11 cellular contexts compared by ENCODE assay signal in the genomic region with DNA sequence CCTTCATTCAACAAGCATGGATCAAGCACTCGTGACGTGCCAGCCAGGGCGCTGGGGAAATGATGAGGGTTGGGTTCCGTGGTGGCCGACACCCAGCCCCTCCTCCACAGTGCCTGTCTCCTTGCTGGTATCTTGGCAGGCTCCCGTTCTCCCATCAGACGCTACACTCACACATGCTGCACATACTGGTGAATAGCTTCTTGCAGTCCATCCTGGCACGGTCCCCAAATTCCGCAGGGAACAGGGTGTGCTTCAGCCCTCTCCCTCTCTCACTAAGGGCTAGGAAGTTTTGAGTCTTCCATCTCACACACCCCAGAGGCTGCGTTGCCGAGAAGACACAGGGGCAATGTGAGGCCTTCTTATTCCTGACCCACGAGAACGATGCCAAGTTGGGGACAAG. TPM values are rescaled to one million over a fixed set of nuclear protein-coding genes. Genes with fewer than 3 reads are reported as not detected.
DNase-seq lines count a peak whose midpoint lies in the region; ATAC-seq and TF ChIP-seq lines count a peak whose summit lies in the region.
"Had no signal": no experiment of that assay in that cellular context is flagged by ENCODE, and none has a peak within 500 bp of the region (broad histone marks: within the 10 kb centered on the region; RNA-seq: fewer than 3 reads in every experiment).

No MANE protein-coding gene starts in this region.

- H3K36me3 Mint-ChIP-seq in activated CD4-positive, alpha-beta T cell treated with anti-CD3 and anti-CD28 coated beads for 36 hours (ENCODE audit: low read depth) = no peaks in the 10 kb centered on the region

- peak; percentile 89 for ATAC-seq in upper lobe of right lung
- no peak for ATAC-seq in GM19395 (IDR thresholded peaks at IDR 0.05; ENCODE audit: unreplicated experiment)
- no peak for ATAC-seq in activated CD4-positive, alpha-beta T cell treated with anti-CD3 and anti-CD28 coated beads for 36 hours

- no peaks in the 10 kb centered on the region for H3K27me3 Mint-ChIP-seq in activated CD4-positive, alpha-beta T cell treated with anti-CD3 and anti-CD28 coated beads for 36 hours

- H3K4me1 Mint-ChIP-seq in activated CD4-positive, alpha-beta T cell treated with anti-CD3 and anti-CD28 coated beads for 36 hours = peaks cover 44% of the 10 kb centered on the region

- H3K4me3 Mint-ChIP-seq in activated CD4-positive, alpha-beta T cell treated with anti-CD3 and anti-CD28 coated beads for 36 hours = no peak overlapping the region

- H3K36me3 ChIP-seq in upper lobe of right lung = no peaks in the 10 kb centered on the region
- H3K36me3 ChIP-seq: brain microvascular endothelial cell had no signal

- H3K4me1 ChIP-seq in upper lobe of right lung = peaks cover 41% of the 10 kb centered on the region

- H3K27ac ChIP-seq in upper lobe of right lung = peak overlapping the region; percentile 80
- H3K27ac ChIP-seq: 22Rv1, brain microvascular endothelial cell had no signal

- intact Hi-C loops in upper lobe of right lung (cut with DNase I) = no loop called here
- intact Hi-C loops in activated CD4-positive, alpha-beta T cell treated with anti-CD3 and anti-CD28 coated beads for 36 hours (cut with DNase I, micrococcal nuclease) = no loop called here

- H3K4me3 ChIP-seq in epithelial cell of esophagus (ENCODE audit: low read length) (no peak overlapping the region), upper lobe of right lung (no peak overlapping the region)

- CTCF ChIA-PET in activated CD4-positive, alpha-beta T cell treated with anti-CD3 and anti-CD28 coated beads for 36 hours (lab: Charles Lee) = interaction anchor here (0.8 to 3.4 kb wide), 4 partner anchors 9 to 350 kb away, joined by 3 to 17 read pairs (median 6); no protein-coding TSS in a partner anchor

- DNase-seq in DMS 273 (lab: John Stamatoyannopoulos, UW; ENCODE audit: unreplicated experiment) (peak; percentile 55), DMS 273 treated with DMSO at 0.1 percent for 48 hours (lab: John Stamatoyannopoulos, UW) (no peak), epithelial cell of esophagus (ENCODE audit: low read depth) (peak; percentile 19), midbrain (lab: John Stamatoyannopoulos, UW) (peak; percentile 58), upper lobe of right lung (peak; percentile 92), NCI-H1436 treated with DMSO at 0.1 percent for 48 hours (lab: John Stamatoyannopoulos, UW) (no peak)
- DNase-seq in activated CD4-positive, alpha-beta T cell treated with anti-CD3 and anti-CD28 coated beads for 36 hours = no peak
- DNase-seq: brain microvascular endothelial cell, NCI-H774 had no signal

- TF ChIP-seq CTCF in epithelial cell of esophagus (IDR thresholded peaks at IDR 0.05; ENCODE audit: insufficient read depth, low read depth, low read length, missing control alignments) (no peak), upper lobe of right lung (IDR thresholded peaks at IDR 0.05) (no peak)

- no peaks in the 10 kb centered on the region for H3K9me3 ChIP-seq in upper lobe of right lung

- H3K9me3 Mint-ChIP-seq in activated CD4-positive, alpha-beta T cell treated with anti-CD3 and anti-CD28 coated beads for 36 hours (ENCODE audit: low read depth) = no peaks in the 10 kb centered on the region

- no peaks in the 10 kb centered on the region for H3K27me3 ChIP-seq in upper lobe of right lung
- H3K27me3 ChIP-seq: brain microvascular endothelial cell had no signal

- POLR2A ChIA-PET in activated CD4-positive, alpha-beta T cell treated with anti-CD3 and anti-CD28 coated beads for 36 hours (lab: Charles Lee) = no interaction called here

- H3K27ac Mint-ChIP-seq in activated CD4-positive, alpha-beta T cell treated with anti-CD3 and anti-CD28 coated beads for 36 hours = no peak overlapping the region

RNA-seq across cellular contexts. Expression of a gene that starts 10.1 kb away (rescaled TPM):
- total RNA-seq in upper lobe of right lung = 60.8 TPM
- 10 to 100 TPM; 32.1 to 33.6 TPM for total RNA-seq in activated CD4-positive, alpha-beta T cell treated with anti-CD3 and anti-CD28 coated beads for 36 hours

Comparison
In these comparisons a context has a peak if more than half of its experiments do, and no peak if none do; other contexts are left out.
1. DNase-seq: peak in DMS 273 (single experiment), epithelial cell of esophagus (single experiment), midbrain (single experiment) and upper lobe of right lung (single experiment); none in DMS 273 treated with DMSO at 0.1 percent for 48 hours (single experiment), NCI-H1436 treated with DMSO at 0.1 percent for 48 hours (single experiment) and activated CD4-positive, alpha-beta T cell treated with anti-CD3 and anti-CD28 coated beads for 36 hours (single experiment).